ENCODE assay signal across 8 cellular contexts in the genomic region with DNA sequence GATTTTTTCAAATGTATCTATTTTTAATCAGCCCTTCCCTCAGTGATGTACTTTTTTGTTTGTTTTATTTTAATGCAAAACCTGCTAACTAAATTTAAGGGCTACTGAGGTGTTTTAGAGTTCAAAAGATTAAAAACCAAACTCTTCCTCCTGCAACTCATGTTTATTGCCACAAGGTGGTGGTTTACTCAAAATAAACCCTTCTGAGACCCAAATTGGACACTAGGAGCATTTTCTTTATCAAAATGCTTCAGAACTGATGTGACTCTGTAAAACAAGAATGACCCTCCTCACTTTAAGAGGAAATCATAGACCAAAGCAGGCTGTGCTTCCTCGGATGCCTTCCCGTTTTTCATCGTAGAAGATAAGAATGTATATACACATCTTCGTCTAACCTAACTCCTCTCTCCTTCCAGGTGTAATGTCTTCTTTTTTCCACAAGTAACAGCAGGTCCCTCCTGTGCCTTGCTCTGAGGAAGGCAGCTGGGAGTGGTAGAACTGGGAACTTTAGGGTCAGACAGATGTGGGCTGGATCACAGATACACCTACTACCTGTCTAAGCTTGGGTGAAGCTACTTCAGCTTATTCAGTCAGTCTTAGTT. TPM values are rescaled to one million over a fixed set of nuclear protein-coding genes. Genes with fewer than 3 reads are reported as not detected.
DNase-seq lines count a peak whose midpoint lies in the region; ATAC-seq and TF ChIP-seq lines count a peak whose summit lies in the region.

No MANE protein-coding gene starts in this region.

- H3K27me3 ChIP-seq in right atrium auricular region (no peaks in the 10 kb centered on the region), esophagus squamous epithelium (no peaks in the 10 kb centered on the region)

- H3K4me3 ChIP-seq in right atrium auricular region (no peak overlapping the region), esophagus squamous epithelium (no peak overlapping the region), retinal pigment epithelial cell (ENCODE audit: low read length) (no peak overlapping the region)

- WGBS in esophagus squamous epithelium, 2 donors: 26 to 30% methylated on average over 4 of the region's 4 CpGs

- H3K9me3 ChIP-seq in right atrium auricular region (no peaks in the 10 kb centered on the region), esophagus squamous epithelium (no peaks in the 10 kb centered on the region)

- TF ChIP-seq POLR2A in esophagus squamous epithelium (IDR thresholded peaks at IDR 0.05): no peak

- no peaks in the 10 kb centered on the region for H3K36me3 ChIP-seq in right atrium auricular region
- H3K36me3 ChIP-seq in esophagus squamous epithelium: no peaks in the 10 kb centered on the region

- TF ChIP-seq CTCF in right atrium auricular region (IDR thresholded peaks at IDR 0.05) (peak; percentile 44 to 76), esophagus squamous epithelium (IDR thresholded peaks at IDR 0.05) (peak; percentile 40 to 64 (median 49)), retinal pigment epithelial cell (conservative IDR thresholded peaks at IDR 0.05; ENCODE audit: low read depth, low read length) (peak; percentile 63)

- intact Hi-C loops in Right ventricle myocardium inferior (cut with DNase I) (loop anchor here (5.0 kb wide), 1 partner anchor 85 kb away; no protein-coding TSS in a partner anchor), esophagus squamous epithelium (cut with DNase I) (no loop called here)

- H3K27ac ChIP-seq in right atrium auricular region (no peak overlapping the region), esophagus squamous epithelium (no peak overlapping the region)

- DNase-seq in right atrium auricular region (ENCODE audit: low spot score): no peak
- no peak for DNase-seq in Right ventricle myocardium inferior (ENCODE audit: missing footprints)
- DNase-seq in OCI-M1 (lab: John Stamatoyannopoulos, UW): peak; percentile 63
- DNase-seq in esophagus squamous epithelium (lab: John Stamatoyannopoulos, UW): no peak
- DNase-seq in retinal pigment epithelial cell (ENCODE audit: low read depth): no peak

- H3K4me1 ChIP-seq in right atrium auricular region: peaks cover 0 to 18% of the 10 kb centered on the region in 2 donors
- peaks cover 10 to 26% (median 13%) of the 10 kb centered on the region in 3 donors for H3K4me1 ChIP-seq in esophagus squamous epithelium

- ATAC-seq in Right ventricle myocardium inferior (no peak), HG03469 (IDR thresholded peaks at IDR 0.05; ENCODE audit: unreplicated experiment) (no peak), HG03095 (IDR thresholded peaks at IDR 0.05; ENCODE audit: unreplicated experiment) (no peak), GM18519 (IDR thresholded peaks at IDR 0.05; ENCODE audit: low FRiP score, unreplicated experiment) (no peak)

RNA-seq across cellular contexts. Expression of gene NME9, which starts 2.9 kb away (rescaled TPM):
- total RNA-seq in right atrium auricular region (not detected), Right ventricle myocardium inferior (not detected), esophagus squamous epithelium (1 to 10 TPM in 1 of 4 donors, not detected in 3; 1.3 TPM)

RNA-seq across cellular contexts. Expression of gene MRAS, which starts 15.8 kb away (rescaled TPM):
- total RNA-seq in right atrium auricular region (100 to 1,000 TPM; 174 to 288 TPM), Right ventricle myocardium inferior (396 TPM), esophagus squamous epithelium (1 to 10 TPM in 3 of 4 donors, under 1 TPM in 1; 0.72 to 5.9 (median 2.4) TPM)

Comparison
In these comparisons a context has a peak if more than half of its experiments do, and no peak if none do; other contexts are left out.
1. RNA of gene MRAS, which starts 15.8 kb away (total RNA-seq): 396 TPM in Right ventricle myocardium inferior (single experiment) and 174 to 288 TPM in right atrium auricular region; 0.72 to 5.9 TPM in esophagus squamous epithelium; every median in the first group is over 10 times any median in the second.
2. Peak in every context shown above with its lines, with median percentiles within 50 percentile points of each other: CTCF ChIP-seq.